In genomic region chr22:36659762-36660509, GRCh38 we compare ENCODE assay signal across 9 cellular contexts. TPM values are rescaled to one million over a fixed set of nuclear protein-coding genes. Genes with fewer than 3 reads are reported as not detected.
A peak's percentile ranks its signal among the peaks of the same experiment; 100 is the strongest.
DNase-seq lines count a peak whose midpoint lies in the region; ATAC-seq, FAIRE-seq and TF ChIP-seq lines count a peak whose summit lies in the region.
"Had no signal": no experiment of that assay in that cellular context is flagged by ENCODE, and none has a peak within 500 bp of the region (broad histone marks: within the 10 kb centered on the region; RNA-seq: fewer than 3 reads in every experiment).

No MANE protein-coding gene starts in this region.

- no peak overlapping the region for H3K4me3 ChIP-seq in astrocyte of the spinal cord (ENCODE audit: low read depth, low read length)

- no peak for TF ChIP-seq POLR2A in GM12891 (IDR thresholded peaks at IDR 0.05; ENCODE audit: low read depth, low read length)

- DNase-seq in 8988T (peak; percentile 68), GM13977 (ENCODE audit: low spot score) (peak; percentile 31), NCI-H748 (lab: John Stamatoyannopoulos, UW; ENCODE audit: unreplicated experiment) (peak; percentile 64), astrocyte of the spinal cord (ENCODE audit: low read depth, low spot score) (peak; percentile 92), hypothalamus (lab: John Stamatoyannopoulos, UW) (peak; percentile 18 to 96 (median 82)), GM12891 (ENCODE audit: insufficient read length, low spot score) (no peak)
- peak; percentile 28 for DNase-seq in stimulated activated CD4-positive, alpha-beta T cell treated with anti-CD3 and anti-CD28 coated beads, Interleukin-12 subunit alpha, Interleukin-12 subunit beta, amount 100 ng/mL, for 4 hours

- FAIRE-seq in GM12891 (lab: Jason Lieb, UNC) = no peak

- TF ChIP-seq CTCF in GM13977 (IDR thresholded peaks at IDR 0.05; ENCODE audit: extremely low read depth, insufficient read depth, missing control alignments) (no peak), astrocyte of the spinal cord (IDR thresholded peaks at IDR 0.05; ENCODE audit: low read depth, low read length) (no peak)

- no peak for ATAC-seq in HG02885 (IDR thresholded peaks at IDR 0.05; ENCODE audit: poor library complexity, unreplicated experiment)

- in situ Hi-C loops in GM13977 (cut with MboI; ENCODE audit: low pct_unique_long_range_greater_than_20kb, low sequenced_read_pairs, unreplicated experiment) (no loop called here), astrocyte of the spinal cord (cut with HindIII; ENCODE audit: low sequenced_read_pairs) (no loop called here)

TF ChIP-seq in GM12891, 5 proteins besides CTCF, POLR2A, EP300 and RAD21:
- TF ChIP-seq SPI1 (IDR thresholded peaks at IDR 0.05; ENCODE audit: low read depth, low read length) (no peak), PAX5 (IDR thresholded peaks at IDR 0.05; ENCODE audit: insufficient read depth, low read length, severe bottlenecking) (no peak), POLR2AphosphoS5 (IDR thresholded peaks at IDR 0.05; ENCODE audit: low read depth, low read length) (no peak), POU2F2 (IDR thresholded peaks at IDR 0.05; ENCODE audit: low read depth, low read length) (no peak), TAF1 (IDR thresholded peaks at IDR 0.05; ENCODE audit: low read depth, low read length) (no peak)

RNA-seq across cellular contexts. Expression of gene CACNG2, which starts 43.6 kb away (rescaled TPM):
- polyA plus RNA-seq in GM12891 (2012; ENCODE audit: low read depth, missing spikeins) = not detected
- polyA plus RNA-seq: adipose tissue had no signal
